In the genomic region with DNA sequence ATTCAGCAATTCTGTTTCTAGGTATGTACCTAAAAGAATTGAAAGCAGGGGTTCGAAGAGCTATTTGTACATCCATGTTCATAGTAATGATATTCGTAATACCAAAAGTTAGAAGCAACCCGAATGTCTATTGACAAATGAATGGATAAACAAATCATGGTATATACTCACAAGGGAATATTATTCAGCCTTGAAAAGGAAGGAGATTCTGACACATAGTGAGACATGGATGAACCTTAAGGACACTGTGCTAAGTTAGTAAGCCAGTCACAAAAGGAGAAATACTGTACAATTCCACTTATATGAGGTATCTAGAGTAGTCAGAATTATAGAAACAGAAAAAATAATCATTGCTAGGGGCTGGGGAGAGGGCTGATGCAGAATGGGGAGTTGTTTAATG, we compare ENCODE assay signal across 2 cellular contexts.
TF ChIP-seq lines count a peak whose summit lies in the region.

No MANE protein-coding gene starts in this region.

TF ChIP-seq in HEK293, 187 proteins besides CTCF, POLR2A, EP300 and RAD21:
- peak; percentile 95 for TF ChIP-seq ZNF146 (tag by site-specific recombination; IDR thresholded peaks at IDR 0.05)
- no peak for TF ChIP-seq ZNF555 (tag by site-specific recombination; conservative IDR thresholded peaks at IDR 0.05)

TF ChIP-seq in K562, 482 proteins besides CTCF, POLR2A, EP300 and RAD21:
- no peak for TF ChIP-seq TRIM24 (IDR thresholded peaks at IDR 0.05)
- TF ChIP-seq NR2F6 (CRISPR knock-in tag; IDR thresholded peaks at IDR 0.05), result no peak
- no peak for TF ChIP-seq GABPB2 (CRISPR knock-in tag; conservative IDR thresholded peaks at IDR 0.05)
- peak; percentile 61 for TF ChIP-seq ZNF146 (CRISPR knock-in tag; IDR thresholded peaks at IDR 0.05; ENCODE audit: unreplicated experiment)
- TF ChIP-seq ZNF717 (CRISPR knock-in tag; IDR thresholded peaks at IDR 0.05), result no peak
- no peak for TF ChIP-seq PCBP1 (IDR thresholded peaks at IDR 0.05; ENCODE audit: low read depth, low read length, poor library complexity, severe bottlenecking)
- TF ChIP-seq ZBTB7A (IDR thresholded peaks at IDR 0.05; ENCODE audit: borderline replicate concordance, control insufficient read depth, low read depth, low read length), result no peak
- TF ChIP-seq RBM25 (IDR thresholded peaks at IDR 0.05; ENCODE audit: low read depth, low read length, severe bottlenecking), result peak; percentile 7
